12 cellular contexts compared by ENCODE assay signal in genomic region chr5:132873119-132873929, GRCh38. TPM values are rescaled to one million over a fixed set of nuclear protein-coding genes. Genes with fewer than 3 reads are reported as not detected.
DNase-seq lines count a peak whose midpoint lies in the region; ATAC-seq and TF ChIP-seq lines count a peak whose summit lies in the region.
"Had no signal": no experiment of that assay in that cellular context is flagged by ENCODE, and none has a peak within 500 bp of the region (broad histone marks: within the 10 kb centered on the region; RNA-seq: fewer than 3 reads in every experiment).

A gene with protein sequence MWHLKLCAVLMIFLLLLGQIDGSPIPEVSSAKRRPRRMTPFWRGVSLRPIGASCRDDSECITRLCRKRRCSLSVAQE (plus strand): TSS chr5:132873668. CDS start chr5:132873695, 27 bp downstream.

- H3K9me3 Mint-ChIP-seq in activated T-cell treated with anti-CD3 and anti-CD28 coated beads, Interleukin-2, amount 50 U/mL, for 24 hours: no peaks in the 10 kb centered on the region
- H3K9me3 Mint-ChIP-seq in activated T-cell treated with anti-CD3 and anti-CD28 coated beads, Interleukin-2, amount 50 U/mL, for 4 hours: no peaks in the 10 kb centered on the region

- H3K9me3 ChIP-seq in duodenal mucosa (ENCODE audit: control insufficient read depth in 1 of 2, low read length in 2 of 2): no peaks in the 10 kb centered on the region
- no peaks in the 10 kb centered on the region for H3K9me3 ChIP-seq in lower lobe of right lung
- no peaks in the 10 kb centered on the region for H3K9me3 ChIP-seq in testis
- H3K9me3 ChIP-seq: SJSA1 had no signal

- H3K9ac ChIP-seq in duodenal mucosa (ENCODE audit: low read depth in 1 of 2, low read length in 2 of 2): peak within 1 kb of the TSS; percentile 16 to 27

- peak within 1 kb of the TSS; percentile 44 for H3K27ac Mint-ChIP-seq in activated T-cell treated with anti-CD3 and anti-CD28 coated beads, Interleukin-2, amount 50 U/mL, for 24 hours

- no peak within 1 kb of the TSS for H3K4me3 Mint-ChIP-seq in activated T-cell treated with anti-CD3 and anti-CD28 coated beads, Interleukin-2, amount 50 U/mL, for 24 hours
- no peak within 1 kb of the TSS for H3K4me3 Mint-ChIP-seq in activated T-cell treated with anti-CD3 and anti-CD28 coated beads, Interleukin-2, amount 50 U/mL, for 4 hours

- 64 to 68% methylated on average over 6 of the region's 6 CpGs for WGBS in testis, 2 donors

- no peak for ATAC-seq in activated T-cell treated with anti-CD3 and anti-CD28 coated beads, Interleukin-2, amount 50 U/mL, for 4 hours
- ATAC-seq in lower lobe of right lung (peak; percentile 50 to 53), HG02588 (IDR thresholded peaks at IDR 0.05; ENCODE audit: unreplicated experiment) (no peak)

- no peak for TF ChIP-seq POLR2A in testis (IDR thresholded peaks at IDR 0.05)

- TF ChIP-seq CTCF in lower lobe of right lung (IDR thresholded peaks at IDR 0.05): no peak
- no peak for TF ChIP-seq CTCF in testis (IDR thresholded peaks at IDR 0.05)

- DNase-seq in activated T-cell treated with anti-CD3 and anti-CD28 coated beads, Interleukin-2, amount 50 U/mL, for 24 hours: no peak
- no peak for DNase-seq in activated T-cell treated with anti-CD3 and anti-CD28 coated beads, Interleukin-2, amount 50 U/mL, for 4 hours
- DNase-seq in lower lobe of right lung (no peak), testis (peak; percentile 54), 8988T (no peak)
- no peak for DNase-seq in activated effector memory CD4-positive, alpha-beta T cell treated with Interleukin-2 at 50 U/mL for 16 hours
- DNase-seq: activated CD4-positive, alpha-beta T cell treated with anti-CD3 and anti-CD28 coated beads for 4 hours; activated naive CD4-positive, alpha-beta T cell treated with anti-CD3 and anti-CD28 coated beads, Interleukin-2, amount 50 U/mL, for 16 hours; NCI-H1092 treated with DMSO at 0.1 percent for 48 hours had no signal

- H3K27ac ChIP-seq in duodenal mucosa (ENCODE audit: low read depth, low read length) (peak within 1 kb of the TSS; percentile 33), lower lobe of right lung (no peak within 1 kb of the TSS), testis (peak within 1 kb of the TSS in 1 of 2 donors; percentile 6)
- H3K27ac ChIP-seq: SJSA1 had no signal

- H3K36me3 Mint-ChIP-seq in activated T-cell treated with anti-CD3 and anti-CD28 coated beads, Interleukin-2, amount 50 U/mL, for 24 hours (ENCODE audit: low read depth): peaks cover 83% of the 10 kb centered on the region
- peaks cover 23% of the 10 kb centered on the region for H3K36me3 Mint-ChIP-seq in activated T-cell treated with anti-CD3 and anti-CD28 coated beads, Interleukin-2, amount 50 U/mL, for 4 hours (ENCODE audit: insufficient read depth)

- H3K4me1 Mint-ChIP-seq in activated T-cell treated with anti-CD3 and anti-CD28 coated beads, Interleukin-2, amount 50 U/mL, for 24 hours (ENCODE audit: low read depth): peaks cover 10% of the 10 kb centered on the region
- peaks cover 3% of the 10 kb centered on the region for H3K4me1 Mint-ChIP-seq in activated T-cell treated with anti-CD3 and anti-CD28 coated beads, Interleukin-2, amount 50 U/mL, for 4 hours (ENCODE audit: low read depth)

- H3K27me3 ChIP-seq in duodenal mucosa (ENCODE audit: control insufficient read depth in 1 of 2, insufficient read depth in 2 of 2, low read length in 2 of 2) (no peaks in the 10 kb centered on the region), lower lobe of right lung (ENCODE audit: low read depth) (no peaks in the 10 kb centered on the region), testis (no peaks in the 10 kb centered on the region)
- H3K27me3 ChIP-seq: SJSA1 had no signal

- H3K27me3 Mint-ChIP-seq in activated T-cell treated with anti-CD3 and anti-CD28 coated beads, Interleukin-2, amount 50 U/mL, for 24 hours: no peaks in the 10 kb centered on the region
- H3K27me3 Mint-ChIP-seq in activated T-cell treated with anti-CD3 and anti-CD28 coated beads, Interleukin-2, amount 50 U/mL, for 4 hours (ENCODE audit: low read depth): no peaks in the 10 kb centered on the region

- H3K4me3 ChIP-seq in duodenal mucosa (ENCODE audit: low read depth in 1 of 2, low read length in 2 of 2) (peak within 1 kb of the TSS; percentile 44 to 53), lower lobe of right lung (no peak within 1 kb of the TSS), testis (no peak within 1 kb of the TSS)
- H3K4me3 ChIP-seq: SJSA1 had no signal

- intact Hi-C loops in lower lobe of right lung (cut with DNase I): no loop called here
- intact Hi-C loops in testis (cut with DNase I; ENCODE audit: low total_unique reads): no loop called here

- H3K36me3 ChIP-seq in duodenal mucosa (ENCODE audit: control insufficient read depth in 1 of 2, insufficient read depth in 2 of 2, low read length in 2 of 2) (peaks cover 29 to 33% of the 10 kb centered on the region in 2 donors), lower lobe of right lung (peaks cover 55% of the 10 kb centered on the region), testis (ENCODE audit: low read depth, missing control alignments) (no peaks in the 10 kb centered on the region)

- H3K4me1 ChIP-seq in duodenal mucosa (ENCODE audit: control insufficient read depth in 1 of 2, insufficient read depth in 2 of 2, low read length in 2 of 2): peaks cover 16 to 38% of the 10 kb centered on the region in 2 donors
- peaks cover 5% of the 10 kb centered on the region for H3K4me1 ChIP-seq in lower lobe of right lung
- H3K4me1 ChIP-seq in testis: no peaks in the 10 kb centered on the region

RNA-seq across cellular contexts. Expression of the gene that starts here (rescaled TPM):
- total RNA-seq in activated T-cell treated with anti-CD3 and anti-CD28 coated beads, Interleukin-2, amount 50 U/mL, for 4 hours: 1 to 10 TPM; 1.9 to 2.1 (median 1.9) TPM
- total RNA-seq in lower lobe of right lung (1.7 TPM), testis (1 to 10 TPM; 1.8 to 4.1 TPM)
- 3.6 TPM for polyA plus RNA-seq in testis (ENCODE audit: insufficient read depth, low read depth, low replicate concordance)

Comparison
In these comparisons a context has a peak if more than half of its experiments do, and no peak if none do; other contexts are left out.
1. ATAC-seq: peak in lower lobe of right lung (2 of 2); none in activated T-cell treated with anti-CD3 and anti-CD28 coated beads, Interleukin-2, amount 50 U/mL, for 4 hours (0 of 2) and HG02588 (single experiment).
2. H3K4me3 ChIP-seq: peak in duodenal mucosa (2 of 2); none in lower lobe of right lung (single experiment) and testis (0 of 2).